In the genomic region with DNA sequence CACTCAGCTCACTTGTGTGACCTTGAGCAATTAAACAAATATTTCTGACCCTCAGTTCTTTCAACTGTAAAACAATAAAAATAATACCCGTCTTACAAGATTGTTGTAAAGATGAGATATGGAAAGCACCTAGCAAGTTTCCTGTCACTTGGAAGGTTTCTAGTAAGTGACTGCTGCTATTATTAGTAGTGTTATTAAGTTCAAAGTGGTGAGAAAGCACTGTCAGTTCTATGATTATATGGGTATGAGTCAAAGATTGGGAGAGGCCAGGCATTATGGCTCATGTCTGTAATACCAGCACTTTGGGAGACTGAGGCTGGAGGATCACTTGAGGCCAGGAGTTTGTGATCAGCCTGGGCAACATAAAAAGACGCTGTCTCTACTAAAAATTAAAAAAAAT, we compare ENCODE assay signal across 16 cellular contexts.
"Had no signal": no experiment of that assay in that cellular context is flagged by ENCODE, and none has a peak within 500 bp of the region (broad histone marks: within the 10 kb centered on the region; RNA-seq: fewer than 3 reads in every experiment).

No MANE protein-coding gene starts in this region.

- H3K4me3 Mint-ChIP-seq: activated CD4-positive, alpha-beta T cell treated with anti-CD3 and anti-CD28 coated beads, Interleukin-2, amount 10 ng/mL, durations not matched to agents 24 days and 14 days; activated naive CD4-positive, alpha-beta T cell treated with anti-CD3 and anti-CD28 coated beads for 36 hours; naive thymus-derived CD8-positive, alpha-beta T cell; stimulated activated naive CD8-positive, alpha-beta T cell treated with anti-CD3 and anti-CD28 coated beads, Interleukin-15, Interleukin-2, amounts not matched to agents 100 ng/mL and 50 ng/mL, for 24 hours; T-helper 17 cell; WTC11 had no signal

- H3K9me3 Mint-ChIP-seq: activated CD4-positive, alpha-beta T cell treated with anti-CD3 and anti-CD28 coated beads, Interleukin-2, amount 10 ng/mL, durations not matched to agents 24 days and 14 days had no signal

- H3K27ac ChIP-seq: coronary artery, testis had no signal

- H3K27me3 Mint-ChIP-seq: progenitor cell of endocrine pancreas had no signal

- H3K4me1 Mint-ChIP-seq: activated CD4-positive, alpha-beta T cell treated with anti-CD3 and anti-CD28 coated beads, Interleukin-2, amount 10 ng/mL, durations not matched to agents 24 days and 14 days; T-helper 17 cell had no signal

- ATAC-seq: naive thymus-derived CD8-positive, alpha-beta T cell; sciatic nerve; T-helper 17 cell had no signal

- DNase-seq: activated CD4-positive, alpha-beta T cell treated with anti-CD3 and anti-CD28 coated beads, Interleukin-2, amount 10 ng/mL, durations not matched to agents 24 days and 14 days; activated CD8-positive, alpha-beta memory T cell treated with anti-CD3 and anti-CD28 coated beads for 24 hours; activated naive CD4-positive, alpha-beta T cell treated with anti-CD3 and anti-CD28 coated beads for 36 hours; central memory CD4-positive, alpha-beta T cell; effector CD8-positive, alpha-beta T cell; mucosa of descending colon; naive thymus-derived CD8-positive, alpha-beta T cell; nucleus accumbens; stimulated activated CD4-positive, alpha-beta T cell treated with anti-CD3 and anti-CD28 coated beads, Interleukin-2, amount 100 ng/mL, for 48 hours; T-helper 17 cell; testis had no signal

- H3K4me3 ChIP-seq: coronary artery, mucosa of descending colon, testis had no signal

- H3K9me3 ChIP-seq: mucosa of descending colon, testis had no signal

- H3K27ac Mint-ChIP-seq: activated CD4-positive, alpha-beta T cell treated with anti-CD3 and anti-CD28 coated beads, Interleukin-2, amount 10 ng/mL, durations not matched to agents 24 days and 14 days; activated naive CD4-positive, alpha-beta T cell treated with anti-CD3 and anti-CD28 coated beads for 36 hours; naive thymus-derived CD8-positive, alpha-beta T cell; progenitor cell of endocrine pancreas; stimulated activated naive CD8-positive, alpha-beta T cell treated with anti-CD3 and anti-CD28 coated beads, Interleukin-15, Interleukin-2, amounts not matched to agents 100 ng/mL and 50 ng/mL, for 24 hours; T-helper 17 cell; WTC11 had no signal

- H3K27me3 ChIP-seq: testis had no signal
